Comparison of ENCODE assay signal across 30 cellular contexts in the genomic region with DNA sequence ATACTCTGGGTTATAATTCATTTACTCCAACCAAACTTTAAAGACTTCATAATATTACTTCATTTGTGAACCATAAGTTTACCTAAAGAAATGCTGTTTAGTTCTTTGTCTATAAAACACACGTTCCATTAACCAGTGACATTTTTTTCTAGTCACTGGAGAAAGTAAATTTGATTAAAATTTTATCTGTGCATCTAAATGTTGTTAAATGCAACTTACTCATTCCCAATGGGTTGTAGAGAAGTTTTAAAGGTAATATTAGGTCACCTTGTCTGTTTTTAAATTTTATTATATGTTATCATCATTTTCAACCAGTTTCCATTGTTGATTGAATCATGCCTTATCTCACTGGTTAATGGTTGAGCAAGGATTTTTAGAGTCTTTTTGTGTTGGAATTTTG.
"Had no signal": no experiment of that assay in that cellular context is flagged by ENCODE, and none has a peak within 500 bp of the region (broad histone marks: within the 10 kb centered on the region; RNA-seq: fewer than 3 reads in every experiment).

No MANE protein-coding gene starts in this region.

- H3K4me1 ChIP-seq: adrenal gland, ascending aorta, body of pancreas, breast epithelium had no signal

- H3K9me3 ChIP-seq: adrenal gland, ascending aorta, body of pancreas, breast epithelium had no signal

- H3K27me3 ChIP-seq: adrenal gland, ascending aorta, body of pancreas, brain microvascular endothelial cell, breast epithelium, cardiac muscle cell had no signal

- H3K27ac ChIP-seq: adrenal gland, ascending aorta, body of pancreas, brain microvascular endothelial cell, breast epithelium, cardiac muscle cell had no signal

- H3K4me3 ChIP-seq: adrenal gland, ascending aorta, body of pancreas, breast epithelium, cardiac muscle cell had no signal

- ATAC-seq: activated naive CD4-positive, alpha-beta T cell treated with anti-CD3 and anti-CD28 coated beads, Interleukin-2, amount 50 U/mL, for 72 hours; activated naive CD8-positive, alpha-beta T cell treated with anti-CD3 and anti-CD28 coated beads, Interleukin-2, amount 50 U/mL, for 24 hours; activated T-cell treated with anti-CD3 and anti-CD28 coated beads, Interleukin-2, amount 50 U/mL, for 4 hours; activated T-cell treated with anti-CD3 and anti-CD28 coated beads, Interleukin-2, amount 50 U/mL, for 72 hours; activated T-helper 17 cell treated with anti-CD3 and anti-CD28 coated beads, Interleukin-2, amount 50 U/mL, for 72 hours; body of pancreas had no signal

- H3K36me3 ChIP-seq: adrenal gland, ascending aorta, brain microvascular endothelial cell, breast epithelium, cardiac muscle cell had no signal

- DNase-seq: activated effector memory CD4-positive, alpha-beta T cell treated with anti-CD3 and anti-CD28 coated beads, Interleukin-2, amount 50 U/mL, for 16 hours; activated effector memory CD4-positive, alpha-beta T cell treated with Interleukin-2 at 50 U/mL for 16 hours; activated gamma-delta T cell; activated gamma-delta T cell treated with Interleukin-2 at 50 U/mL for 16 hours; activated naive CD4-positive, alpha-beta T cell; activated naive CD4-positive, alpha-beta T cell treated with anti-CD3 and anti-CD28 coated beads for 36 hours; activated naive CD4-positive, alpha-beta T cell treated with anti-CD3 and anti-CD28 coated beads, Interleukin-2, amount 10 ng/mL, durations not matched to agents 7 days and 5 days; activated naive CD4-positive, alpha-beta T cell treated with anti-CD3 and anti-CD28 coated beads, Interleukin-2, amount 50 U/mL, for 16 hours; activated naive CD4-positive, alpha-beta T cell treated with Interleukin-2 at 50 U/mL for 16 hours; activated naive CD8-positive, alpha-beta T cell treated with anti-CD3 and anti-CD28 coated beads for 36 hours; activated naive CD8-positive, alpha-beta T cell treated with anti-CD3 and anti-CD28 coated beads, Interleukin-2, amount 10 ng/mL, durations not matched to agents 7 days and 5 days; activated naive CD8-positive, alpha-beta T cell treated with anti-CD3 and anti-CD28 coated beads, Interleukin-2, amount 50 U/mL, for 24 hours; activated T-cell treated with anti-CD3 and anti-CD28 coated beads, Interleukin-2, amount 50 U/mL, for 4 hours; activated T-cell treated with anti-CD3 and anti-CD28 coated beads, Interleukin-2, amount 50 U/mL, for 48 hours; activated T-cell treated with anti-CD3 and anti-CD28 coated beads, Interleukin-2, amount 50 U/mL, for 72 hours; adrenal gland; amniotic stem cell; amygdala; anterior cingulate cortex; aorta; body of pancreas; brain microvascular endothelial cell; caudate nucleus; central memory CD4-positive, alpha-beta T cell; cerebellar nuclear complex had no signal
